8 cellular contexts compared by ENCODE assay signal in the genomic region with DNA sequence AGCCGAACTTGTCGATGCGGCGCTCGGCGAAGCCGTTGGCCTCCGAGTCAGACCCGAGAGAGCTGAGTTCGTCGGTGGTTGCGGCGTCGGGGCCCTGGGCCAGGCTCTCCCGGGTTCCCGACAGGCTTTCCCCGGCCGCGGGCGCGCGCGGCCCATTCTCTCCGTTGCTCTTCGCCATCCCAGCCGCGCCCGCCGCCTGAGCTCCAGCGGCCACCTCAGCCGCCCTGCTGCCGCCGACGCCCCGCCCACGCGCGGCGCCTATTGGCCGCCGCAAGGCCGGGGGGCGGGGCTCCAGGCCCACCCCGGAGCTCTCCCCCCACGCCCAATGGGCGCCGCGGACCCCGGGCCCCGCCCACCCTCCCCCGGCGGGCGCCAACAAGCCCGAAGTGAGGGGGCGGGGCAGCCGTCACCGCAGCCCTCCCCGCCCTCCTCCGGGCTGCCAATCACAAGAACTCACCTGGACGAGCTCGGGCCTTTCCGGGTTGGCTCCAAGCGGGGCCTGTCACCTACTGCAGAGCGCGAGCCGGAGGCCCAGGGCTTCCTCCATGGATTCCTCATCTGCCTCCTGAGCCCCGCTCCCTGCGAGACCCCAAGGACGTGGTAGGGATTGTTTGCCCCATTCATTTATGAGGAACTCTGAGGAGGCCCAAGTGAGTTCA. TPM values are rescaled to one million over a fixed set of nuclear protein-coding genes. Genes with fewer than 3 reads are reported as not detected.
DNase-seq lines count a peak whose midpoint lies in the region; ATAC-seq and TF ChIP-seq lines count a peak whose summit lies in the region.

A gene with protein sequence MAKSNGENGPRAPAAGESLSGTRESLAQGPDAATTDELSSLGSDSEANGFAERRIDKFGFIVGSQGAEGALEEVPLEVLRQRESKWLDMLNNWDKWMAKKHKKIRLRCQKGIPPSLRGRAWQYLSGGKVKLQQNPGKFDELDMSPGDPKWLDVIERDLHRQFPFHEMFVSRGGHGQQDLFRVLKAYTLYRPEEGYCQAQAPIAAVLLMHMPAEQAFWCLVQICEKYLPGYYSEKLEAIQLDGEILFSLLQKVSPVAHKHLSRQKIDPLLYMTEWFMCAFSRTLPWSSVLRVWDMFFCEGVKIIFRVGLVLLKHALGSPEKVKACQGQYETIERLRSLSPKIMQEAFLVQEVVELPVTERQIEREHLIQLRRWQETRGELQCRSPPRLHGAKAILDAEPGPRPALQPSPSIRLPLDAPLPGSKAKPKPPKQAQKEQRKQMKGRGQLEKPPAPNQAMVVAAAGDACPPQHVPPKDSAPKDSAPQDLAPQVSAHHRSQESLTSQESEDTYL (minus strand): TSS at position 238 of the 659 bp plus-strand sequence. CDS start 60 bp downstream, at position 178.

- H3K4me3 Mint-ChIP-seq in activated naive CD8-positive, alpha-beta T cell treated with anti-CD3 and anti-CD28 coated beads, Interleukin-2, amount 50 U/mL, for 24 hours = peak within 1 kb of the TSS; percentile 75

- TF ChIP-seq POLR2A in thyroid gland (IDR thresholded peaks at IDR 0.05) = peak; percentile 53 to 90

- H3K4me1 ChIP-seq in cardiac muscle cell (ENCODE audit: low read depth) (peaks cover 12% of the 10 kb centered on the region), parathyroid adenoma (peaks cover 12% of the 10 kb centered on the region), thyroid gland (peaks cover 28 to 43% of the 10 kb centered on the region in 2 donors)

- H3K36me3 ChIP-seq in cardiac muscle cell = no peaks in the 10 kb centered on the region
- H3K36me3 ChIP-seq in parathyroid adenoma (ENCODE audit: control insufficient read depth, insufficient read depth, low read length) = no peaks in the 10 kb centered on the region
- H3K36me3 ChIP-seq in thyroid gland = peaks cover 4 to 5% of the 10 kb centered on the region in 2 donors

- H3K9me3 Mint-ChIP-seq in activated naive CD8-positive, alpha-beta T cell treated with anti-CD3 and anti-CD28 coated beads, Interleukin-2, amount 50 U/mL, for 24 hours = no peaks in the 10 kb centered on the region

- peaks cover 18% of the 10 kb centered on the region for H3K36me3 Mint-ChIP-seq in activated naive CD8-positive, alpha-beta T cell treated with anti-CD3 and anti-CD28 coated beads, Interleukin-2, amount 50 U/mL, for 24 hours (ENCODE audit: low read depth)

- intact Hi-C loops in thyroid gland (cut with DNase I) = loop anchor here (5.0 kb wide), 2 partner anchors 40 to 60 kb away; a partner anchor contains a TSS

- peak within 1 kb of the TSS; percentile 80 for H2AFZ ChIP-seq in parathyroid adenoma

- 0% methylated on average over 10 to 17 of the region's 69 CpGs for WGBS in thyroid gland, 2 donors

- H3K27ac ChIP-seq in cardiac muscle cell (peak within 1 kb of the TSS; percentile 61), parathyroid adenoma (peak within 1 kb of the TSS; percentile 85), thyroid gland (peak within 1 kb of the TSS; percentile 59 to 84 (median 59))

- TF ChIP-seq CTCF in GM12875 (IDR thresholded peaks at IDR 0.05; ENCODE audit: borderline replicate concordance, insufficient read depth, low read depth, low read length) = no peak
- no peak for TF ChIP-seq CTCF in cardiac muscle cell (IDR thresholded peaks at IDR 0.05; ENCODE audit: low read depth, low read length)
- TF ChIP-seq CTCF in parathyroid adenoma (IDR thresholded peaks at IDR 0.05) = no peak
- peak in 1 of 6 experiments; percentile 1 for TF ChIP-seq CTCF in thyroid gland (IDR thresholded peaks at IDR 0.05)

- H3K4me3 ChIP-seq in GM12875 (ENCODE audit: low read depth, low read length) = peak within 1 kb of the TSS; percentile 93
- peak within 1 kb of the TSS; percentile 79 for H3K4me3 ChIP-seq in cardiac muscle cell
- H3K4me3 ChIP-seq in parathyroid adenoma (ENCODE audit: low read depth, low read length) = peak within 1 kb of the TSS; percentile 91
- peak within 1 kb of the TSS; percentile 44 to 99 (median 89) for H3K4me3 ChIP-seq in thyroid gland (replicated peaks in 1 of 3)

- H3K79me2 ChIP-seq in parathyroid adenoma = peaks cover 27% of the 10 kb centered on the region

- H3K27me3 Mint-ChIP-seq in activated naive CD8-positive, alpha-beta T cell treated with anti-CD3 and anti-CD28 coated beads, Interleukin-2, amount 50 U/mL, for 24 hours = no peaks in the 10 kb centered on the region

- H3K27me3 ChIP-seq in cardiac muscle cell (no peaks in the 10 kb centered on the region), parathyroid adenoma (ENCODE audit: control insufficient read depth, insufficient read depth, low read length) (no peaks in the 10 kb centered on the region), thyroid gland (no peaks in the 10 kb centered on the region)

- H3K9me3 ChIP-seq in cardiac muscle cell (ENCODE audit: low read depth) (no peaks in the 10 kb centered on the region), parathyroid adenoma (ENCODE audit: control insufficient read depth, low read length) (no peaks in the 10 kb centered on the region), thyroid gland (no peaks in the 10 kb centered on the region)

- H3K9ac ChIP-seq in parathyroid adenoma = peak within 1 kb of the TSS; percentile 53

- ATAC-seq in HG02759 (IDR thresholded peaks at IDR 0.05; ENCODE audit: unreplicated experiment) = peak; percentile 88
- peak; percentile 87 for ATAC-seq in activated naive CD8-positive, alpha-beta T cell treated with anti-CD3 and anti-CD28 coated beads, Interleukin-2, amount 50 U/mL, for 24 hours

- H3K4me1 Mint-ChIP-seq in activated naive CD8-positive, alpha-beta T cell treated with anti-CD3 and anti-CD28 coated beads, Interleukin-2, amount 50 U/mL, for 24 hours = peaks cover 48% of the 10 kb centered on the region

- DNase-seq in NCI-H1417 (lab: John Stamatoyannopoulos, UW) (peak; percentile 90 to 92 (median 90)), T follicular helper cell (ENCODE audit: low read depth) (peak; percentile 93), cardiac muscle cell (ENCODE audit: low read depth in 1 of 2, low spot score in 1 of 2) (peak; percentile 94 to 96), thyroid gland (peak; percentile 97 to 99)
- DNase-seq in activated naive CD8-positive, alpha-beta T cell treated with anti-CD3 and anti-CD28 coated beads, Interleukin-2, amount 50 U/mL, for 24 hours = peak; percentile 92

- H3K27ac Mint-ChIP-seq in activated naive CD8-positive, alpha-beta T cell treated with anti-CD3 and anti-CD28 coated beads, Interleukin-2, amount 50 U/mL, for 24 hours = peak within 1 kb of the TSS; percentile 72

- peak within 1 kb of the TSS; percentile 98 for H3K4me2 ChIP-seq in parathyroid adenoma (ENCODE audit: low read length)

RNA-seq across cellular contexts. Expression of the gene that starts here (rescaled TPM):
- total RNA-seq in cardiac muscle cell (18.8 and 21.8 TPM in 2 replicates), thyroid gland (10 to 100 TPM; 28.4 to 44.7 (median 35.9) TPM)
- 11.8 and 14.9 TPM in 2 replicates for polyA plus RNA-seq in cardiac muscle cell

Comparison
In these comparisons a context has a peak if more than half of its experiments do, and no peak if none do; other contexts are left out.
1. Peak in every context shown above with its lines: DNase-seq, ATAC-seq, H3K4me3 ChIP-seq and H3K27ac ChIP-seq.